In the genomic region with DNA sequence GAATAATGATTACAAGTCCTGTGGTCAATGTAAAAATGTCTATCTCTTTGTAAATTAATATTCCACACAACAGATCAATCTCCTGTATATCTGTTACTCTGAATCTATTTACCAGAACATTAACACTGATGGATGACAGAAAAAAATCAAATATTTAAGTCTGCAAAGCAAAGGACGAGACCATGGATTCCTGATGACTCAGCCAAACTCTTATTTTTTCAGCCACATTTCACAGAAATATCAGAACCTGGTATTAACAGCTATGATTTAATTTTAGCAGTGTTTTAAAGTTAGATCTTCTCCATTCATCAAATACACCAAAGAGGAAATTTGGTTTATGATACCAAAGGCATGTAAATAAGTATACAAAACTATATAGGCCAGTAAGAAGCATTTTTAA, we compare ENCODE assay signal across 35 cellular contexts.
"Had no signal": no experiment of that assay in that cellular context is flagged by ENCODE, and none has a peak within 500 bp of the region (broad histone marks: within the 10 kb centered on the region; RNA-seq: fewer than 3 reads in every experiment).

No MANE protein-coding gene starts in this region.

- H3K4me3 ChIP-seq: cardiac muscle cell, PC-9 had no signal

- H2AFZ ChIP-seq: PC-9 had no signal

- H3K4me1 Mint-ChIP-seq: activated CD8-positive, alpha-beta memory T cell treated with anti-CD3 and anti-CD28 coated beads, Interleukin-2, amount 10 ng/mL, durations not matched to agents 7 days and 5 days had no signal

- H3K27ac ChIP-seq: cardiac muscle cell, PC-9, VCaP had no signal

- H3K27me3 ChIP-seq: cardiac muscle cell had no signal

- H3K36me3 ChIP-seq: cardiac muscle cell had no signal

- ATAC-seq: activated CD8-positive, alpha-beta memory T cell treated with anti-CD3 and anti-CD28 coated beads, Interleukin-2, amount 10 ng/mL, durations not matched to agents 7 days and 5 days had no signal

- H3K9me3 Mint-ChIP-seq: activated B cell treated with CpG ODN at 0.5 μM for 24 hours; activated CD4-positive, alpha-beta memory T cell treated with anti-CD3 and anti-CD28 coated beads for 36 hours; central memory CD8-positive, alpha-beta T cell had no signal

- H3K27ac Mint-ChIP-seq: activated B cell treated with CpG ODN at 0.5 μM for 24 hours; activated CD4-positive, alpha-beta memory T cell treated with anti-CD3 and anti-CD28 coated beads for 36 hours; activated CD8-positive, alpha-beta memory T cell treated with anti-CD3 and anti-CD28 coated beads, Interleukin-2, amount 10 ng/mL, durations not matched to agents 7 days and 5 days; activated naive CD8-positive, alpha-beta T cell treated with anti-CD3 and anti-CD28 coated beads for 36 hours had no signal

- DNase-seq: activated B cell treated with CpG ODN at 0.5 μM for 24 hours; activated CD4-positive, alpha-beta memory T cell treated with anti-CD3 and anti-CD28 coated beads for 36 hours; activated CD4-positive, alpha-beta T cell treated with anti-CD3 and anti-CD28 coated beads for 4 hours; activated CD4-positive, alpha-beta T cell treated with anti-CD3 and anti-CD28 coated beads, Interleukin-2, amount 50 U/mL, for 1 hour; activated CD4-positive, CD25-positive, alpha-beta regulatory T cell treated with anti-CD3 and anti-CD28 coated beads, Interleukin-2, amount 50 U/mL, for 72 hours; activated CD8-positive, alpha-beta memory T cell treated with anti-CD3 and anti-CD28 coated beads for 24 hours; activated CD8-positive, alpha-beta memory T cell treated with anti-CD3 and anti-CD28 coated beads, Interleukin-2, amount 10 ng/mL, durations not matched to agents 7 days and 5 days; activated CD8-positive, alpha-beta memory T cell treated with anti-CD3 and anti-CD28 coated beads, Interleukin-2, amount 50 U/mL, for 48 hours; activated effector memory CD4-positive, alpha-beta T cell treated with anti-CD3 and anti-CD28 coated beads, Interleukin-2, amount 50 U/mL, for 16 hours; activated naive CD4-positive, alpha-beta T cell; activated naive CD4-positive, alpha-beta T cell treated with anti-CD3 and anti-CD28 coated beads, Interleukin-2, amount 50 U/mL, for 16 hours; activated naive CD8-positive, alpha-beta T cell treated with anti-CD3 and anti-CD28 coated beads for 36 hours; activated T-cell treated with anti-CD3 and anti-CD28 coated beads, Interleukin-2, amount 50 U/mL, for 48 hours; amniotic stem cell; aorta; NCI-H1048; NCI-H1105 treated with DMSO at 0.1 percent for 48 hours; NCI-H1436; NCI-H1694; NCI-H1930; NCI-H2081 treated with DMSO at 0.1 percent for 48 hours; NCI-H345; NCI-H510A; NCI-H526; NCI-H748 treated with DMSO at 0.1 percent for 48 hours; NK-92 treated with Interleukin-12 subunit alpha and Interleukin-12 subunit beta, amount 100 ng/mL, for 24 hours; PC-9; Right ventricle myocardium superior; SW 1271; T-helper 1 cell; T-helper 2 cell; T-helper 9 cell had no signal

- H3K4me3 Mint-ChIP-seq: activated B cell treated with CpG ODN at 0.5 μM for 24 hours; activated CD4-positive, alpha-beta memory T cell treated with anti-CD3 and anti-CD28 coated beads for 36 hours; activated CD8-positive, alpha-beta memory T cell treated with anti-CD3 and anti-CD28 coated beads, Interleukin-2, amount 10 ng/mL, durations not matched to agents 7 days and 5 days; activated naive CD8-positive, alpha-beta T cell treated with anti-CD3 and anti-CD28 coated beads for 36 hours; central memory CD8-positive, alpha-beta T cell had no signal

- H3K4me2 ChIP-seq: PC-9 had no signal

- H3K27me3 Mint-ChIP-seq: activated B cell treated with CpG ODN at 0.5 μM for 24 hours; activated CD4-positive, alpha-beta memory T cell treated with anti-CD3 and anti-CD28 coated beads for 36 hours; activated CD8-positive, alpha-beta memory T cell treated with anti-CD3 and anti-CD28 coated beads, Interleukin-2, amount 10 ng/mL, durations not matched to agents 7 days and 5 days; activated naive CD8-positive, alpha-beta T cell treated with anti-CD3 and anti-CD28 coated beads for 36 hours; central memory CD8-positive, alpha-beta T cell had no signal
